In the genomic region with DNA sequence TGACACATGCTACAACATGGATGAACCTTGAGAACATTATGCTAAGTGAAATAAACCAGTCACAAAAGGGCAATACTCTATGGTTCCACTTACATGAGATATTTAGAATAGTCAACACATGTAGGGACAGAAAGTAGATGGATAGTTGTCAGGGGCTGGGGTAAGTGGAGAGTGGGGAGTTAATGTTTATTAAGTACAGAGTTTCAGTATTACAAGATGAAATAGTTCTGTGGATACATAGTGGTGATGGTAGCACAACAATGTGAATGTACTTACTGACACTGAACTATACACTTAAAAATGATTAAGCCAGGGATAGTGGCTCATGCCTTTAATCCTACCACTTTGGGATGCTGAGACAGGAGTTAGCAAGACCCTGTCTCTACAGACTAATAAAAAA, we compare ENCODE assay signal across 1 cellular context.
TF ChIP-seq lines count a peak whose summit lies in the region.

No MANE protein-coding gene starts in this region.

TF ChIP-seq in GM23338, 12 proteins besides CTCF, POLR2A, EP300 and RAD21 (continued from another document):
- TF ChIP-seq, protein P1, sequence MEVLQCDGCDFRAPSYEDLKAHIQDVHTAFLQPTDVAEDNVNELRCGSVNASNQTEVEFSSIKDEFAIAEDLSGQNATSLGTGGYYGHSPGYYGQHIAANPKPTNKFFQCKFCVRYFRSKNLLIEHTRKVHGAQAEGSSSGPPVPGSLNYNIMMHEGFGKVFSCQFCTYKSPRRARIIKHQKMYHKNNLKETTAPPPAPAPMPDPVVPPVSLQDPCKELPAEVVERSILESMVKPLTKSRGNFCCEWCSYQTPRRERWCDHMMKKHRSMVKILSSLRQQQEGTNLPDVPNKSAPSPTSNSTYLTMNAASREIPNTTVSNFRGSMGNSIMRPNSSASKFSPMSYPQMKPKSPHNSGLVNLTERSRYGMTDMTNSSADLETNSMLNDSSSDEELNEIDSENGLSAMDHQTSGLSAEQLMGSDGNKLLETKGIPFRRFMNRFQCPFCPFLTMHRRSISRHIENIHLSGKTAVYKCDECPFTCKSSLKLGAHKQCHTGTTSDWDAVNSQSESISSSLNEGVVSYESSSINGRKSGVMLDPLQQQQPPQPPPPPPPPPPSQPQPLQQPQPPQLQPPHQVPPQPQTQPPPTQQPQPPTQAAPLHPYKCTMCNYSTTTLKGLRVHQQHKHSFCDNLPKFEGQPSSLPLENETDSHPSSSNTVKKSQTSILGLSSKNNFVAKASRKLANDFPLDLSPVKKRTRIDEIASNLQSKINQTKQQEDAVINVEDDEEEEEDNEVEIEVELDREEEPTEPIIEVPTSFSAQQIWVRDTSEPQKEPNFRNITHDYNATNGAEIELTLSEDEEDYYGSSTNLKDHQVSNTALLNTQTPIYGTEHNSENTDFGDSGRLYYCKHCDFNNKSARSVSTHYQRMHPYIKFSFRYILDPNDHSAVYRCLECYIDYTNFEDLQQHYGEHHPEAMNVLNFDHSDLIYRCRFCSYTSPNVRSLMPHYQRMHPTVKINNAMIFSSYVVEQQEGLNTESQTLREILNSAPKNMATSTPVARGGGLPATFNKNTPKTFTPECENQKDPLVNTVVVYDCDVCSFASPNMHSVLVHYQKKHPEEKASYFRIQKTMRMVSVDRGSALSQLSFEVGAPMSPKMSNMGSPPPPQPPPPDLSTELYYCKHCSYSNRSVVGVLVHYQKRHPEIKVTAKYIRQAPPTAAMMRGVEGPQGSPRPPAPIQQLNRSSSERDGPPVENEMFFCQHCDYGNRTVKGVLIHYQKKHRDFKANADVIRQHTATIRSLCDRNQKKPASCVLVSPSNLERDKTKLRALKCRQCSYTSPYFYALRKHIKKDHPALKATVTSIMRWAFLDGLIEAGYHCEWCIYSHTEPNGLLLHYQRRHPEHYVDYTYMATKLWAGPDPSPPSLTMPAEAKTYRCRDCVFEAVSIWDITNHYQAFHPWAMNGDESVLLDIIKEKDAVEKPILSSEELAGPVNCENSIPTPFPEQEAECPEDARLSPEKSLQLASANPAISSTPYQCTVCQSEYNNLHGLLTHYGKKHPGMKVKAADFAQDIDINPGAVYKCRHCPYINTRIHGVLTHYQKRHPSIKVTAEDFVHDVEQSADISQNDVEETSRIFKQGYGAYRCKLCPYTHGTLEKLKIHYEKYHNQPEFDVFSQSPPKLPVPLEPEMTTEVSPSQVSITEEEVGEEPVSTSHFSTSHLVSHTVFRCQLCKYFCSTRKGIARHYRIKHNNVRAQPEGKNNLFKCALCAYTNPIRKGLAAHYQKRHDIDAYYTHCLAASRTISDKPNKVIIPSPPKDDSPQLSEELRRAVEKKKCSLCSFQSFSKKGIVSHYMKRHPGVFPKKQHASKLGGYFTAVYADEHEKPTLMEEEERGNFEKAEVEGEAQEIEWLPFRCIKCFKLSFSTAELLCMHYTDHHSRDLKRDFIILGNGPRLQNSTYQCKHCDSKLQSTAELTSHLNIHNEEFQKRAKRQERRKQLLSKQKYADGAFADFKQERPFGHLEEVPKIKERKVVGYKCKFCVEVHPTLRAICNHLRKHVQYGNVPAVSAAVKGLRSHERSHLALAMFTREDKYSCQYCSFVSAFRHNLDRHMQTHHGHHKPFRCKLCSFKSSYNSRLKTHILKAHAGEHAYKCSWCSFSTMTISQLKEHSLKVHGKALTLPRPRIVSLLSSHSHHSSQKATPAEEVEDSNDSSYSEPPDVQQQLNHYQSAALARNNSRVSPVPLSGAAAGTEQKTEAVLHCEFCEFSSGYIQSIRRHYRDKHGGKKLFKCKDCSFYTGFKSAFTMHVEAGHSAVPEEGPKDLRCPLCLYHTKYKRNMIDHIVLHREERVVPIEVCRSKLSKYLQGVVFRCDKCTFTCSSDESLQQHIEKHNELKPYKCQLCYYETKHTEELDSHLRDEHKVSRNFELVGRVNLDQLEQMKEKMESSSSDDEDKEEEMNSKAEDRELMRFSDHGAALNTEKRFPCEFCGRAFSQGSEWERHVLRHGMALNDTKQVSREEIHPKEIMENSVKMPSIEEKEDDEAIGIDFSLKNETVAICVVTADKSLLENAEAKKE (CRISPR knock-in tag; IDR thresholded peaks at IDR 0.05) = no peak
- TF ChIP-seq POLR2AphosphoS5 (IDR thresholded peaks at IDR 0.05; ENCODE audit: low read depth) (no peak), STAT1 (IDR thresholded peaks at IDR 0.05; ENCODE audit: unreplicated experiment) (no peak), ZNF114 (CRISPR knock-in tag; IDR thresholded peaks at IDR 0.05) (no peak), JUNB (IDR thresholded peaks at IDR 0.05; ENCODE audit: unreplicated experiment) (no peak), ZNF331 (CRISPR knock-in tag; IDR thresholded peaks at IDR 0.05; ENCODE audit: low read depth) (no peak), NANOG (IDR thresholded peaks at IDR 0.05; ENCODE audit: borderline replicate concordance) (no peak)
- TF ChIP-seq, protein P2, sequence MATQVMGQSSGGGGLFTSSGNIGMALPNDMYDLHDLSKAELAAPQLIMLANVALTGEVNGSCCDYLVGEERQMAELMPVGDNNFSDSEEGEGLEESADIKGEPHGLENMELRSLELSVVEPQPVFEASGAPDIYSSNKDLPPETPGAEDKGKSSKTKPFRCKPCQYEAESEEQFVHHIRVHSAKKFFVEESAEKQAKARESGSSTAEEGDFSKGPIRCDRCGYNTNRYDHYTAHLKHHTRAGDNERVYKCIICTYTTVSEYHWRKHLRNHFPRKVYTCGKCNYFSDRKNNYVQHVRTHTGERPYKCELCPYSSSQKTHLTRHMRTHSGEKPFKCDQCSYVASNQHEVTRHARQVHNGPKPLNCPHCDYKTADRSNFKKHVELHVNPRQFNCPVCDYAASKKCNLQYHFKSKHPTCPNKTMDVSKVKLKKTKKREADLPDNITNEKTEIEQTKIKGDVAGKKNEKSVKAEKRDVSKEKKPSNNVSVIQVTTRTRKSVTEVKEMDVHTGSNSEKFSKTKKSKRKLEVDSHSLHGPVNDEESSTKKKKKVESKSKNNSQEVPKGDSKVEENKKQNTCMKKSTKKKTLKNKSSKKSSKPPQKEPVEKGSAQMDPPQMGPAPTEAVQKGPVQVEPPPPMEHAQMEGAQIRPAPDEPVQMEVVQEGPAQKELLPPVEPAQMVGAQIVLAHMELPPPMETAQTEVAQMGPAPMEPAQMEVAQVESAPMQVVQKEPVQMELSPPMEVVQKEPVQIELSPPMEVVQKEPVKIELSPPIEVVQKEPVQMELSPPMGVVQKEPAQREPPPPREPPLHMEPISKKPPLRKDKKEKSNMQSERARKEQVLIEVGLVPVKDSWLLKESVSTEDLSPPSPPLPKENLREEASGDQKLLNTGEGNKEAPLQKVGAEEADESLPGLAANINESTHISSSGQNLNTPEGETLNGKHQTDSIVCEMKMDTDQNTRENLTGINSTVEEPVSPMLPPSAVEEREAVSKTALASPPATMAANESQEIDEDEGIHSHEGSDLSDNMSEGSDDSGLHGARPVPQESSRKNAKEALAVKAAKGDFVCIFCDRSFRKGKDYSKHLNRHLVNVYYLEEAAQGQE (IDR thresholded peaks at IDR 0.05; ENCODE audit: unreplicated experiment) = no peak
- TF ChIP-seq, protein P3, sequence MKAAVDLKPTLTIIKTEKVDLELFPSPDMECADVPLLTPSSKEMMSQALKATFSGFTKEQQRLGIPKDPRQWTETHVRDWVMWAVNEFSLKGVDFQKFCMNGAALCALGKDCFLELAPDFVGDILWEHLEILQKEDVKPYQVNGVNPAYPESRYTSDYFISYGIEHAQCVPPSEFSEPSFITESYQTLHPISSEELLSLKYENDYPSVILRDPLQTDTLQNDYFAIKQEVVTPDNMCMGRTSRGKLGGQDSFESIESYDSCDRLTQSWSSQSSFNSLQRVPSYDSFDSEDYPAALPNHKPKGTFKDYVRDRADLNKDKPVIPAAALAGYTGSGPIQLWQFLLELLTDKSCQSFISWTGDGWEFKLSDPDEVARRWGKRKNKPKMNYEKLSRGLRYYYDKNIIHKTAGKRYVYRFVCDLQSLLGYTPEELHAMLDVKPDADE (IDR thresholded peaks at IDR 0.05) = no peak
